In the genomic region with DNA sequence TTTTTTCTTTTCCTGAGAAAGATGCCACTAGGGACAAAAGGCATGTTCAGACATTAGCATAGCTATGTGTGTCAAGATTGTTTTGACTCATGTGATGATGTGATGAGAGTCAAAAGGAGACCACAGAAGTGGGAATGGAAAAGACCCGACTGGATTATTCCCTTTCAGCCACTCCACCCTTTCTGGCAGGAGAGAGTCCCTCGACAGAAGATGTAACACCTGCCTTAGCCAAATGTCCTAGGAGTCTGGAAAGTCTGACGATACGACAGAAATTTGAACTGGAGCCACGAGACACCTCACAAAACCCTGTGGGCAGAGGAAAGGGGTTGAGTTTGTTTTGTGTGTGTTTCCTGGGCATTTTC, we compare ENCODE assay signal across 19 cellular contexts.
A peak's percentile ranks its signal among the peaks of the same experiment; 100 is the strongest.
DNase-seq lines count a peak whose midpoint lies in the region; ATAC-seq and TF ChIP-seq lines count a peak whose summit lies in the region.
"Had no signal": no experiment of that assay in that cellular context is flagged by ENCODE, and none has a peak within 500 bp of the region (broad histone marks: within the 10 kb centered on the region; RNA-seq: fewer than 3 reads in every experiment).

No MANE protein-coding gene starts in this region.

- dilution Hi-C loops in mammary epithelial cell (cut with HindIII; ENCODE audit: low sequenced_read_pairs): no loop called here

- no TSS peak for BruUV-seq in mammary epithelial cell (replicated peaks; lab: Mats Ljungman, UMichigan)

- H3K4me2 ChIP-seq in mammary epithelial cell (ENCODE audit: insufficient read depth, low read depth, low read length): peak overlapping the region; percentile 20
- H3K4me2 ChIP-seq: KMS-11 had no signal

- H3K36me3 ChIP-seq in mammary epithelial cell (ENCODE audit: insufficient read depth, low read length) (no peaks in the 10 kb centered on the region), spleen (no peaks in the 10 kb centered on the region)
- H3K36me3 ChIP-seq: neutrophil had no signal

- in situ Hi-C loops in mammary epithelial cell (cut with MboI; ENCODE audit: low sequenced_read_pairs in 2 of 2): no loop called here

- H3K27me3 ChIP-seq in mammary epithelial cell (ENCODE audit: insufficient read depth, low read length) (no peaks in the 10 kb centered on the region), spleen (replicated peaks in 1 of 7) (no peaks in the 10 kb centered on the region)
- H3K27me3 ChIP-seq: neutrophil had no signal

- H2AFZ ChIP-seq in mammary epithelial cell (ENCODE audit: low read depth, low read length): peak overlapping the region; percentile 53

- CTCF ChIA-PET in mammary epithelial cell (lab: Charles Lee; ENCODE audit: low non-redundant PET): no interaction called here

- no peak for TF ChIP-seq CTCF in AG10803 (conservative IDR thresholded peaks at IDR 0.05; ENCODE audit: low read length)
- no peak for TF ChIP-seq CTCF in mammary epithelial cell (conservative IDR thresholded peaks at IDR 0.05 in 1 of 2, IDR thresholded peaks at IDR 0.05 in 1 of 2; ENCODE audit: extremely low read depth in 1 of 2, insufficient read depth in 1 of 2, low read depth in 1 of 2, low read length in 2 of 2)
- TF ChIP-seq CTCF in spleen (IDR thresholded peaks at IDR 0.05 in 8 of 11, conservative IDR thresholded peaks at IDR 0.05 in 3 of 11): no peak

- intact Hi-C loops in mammary epithelial cell (cut with micrococcal nuclease): no loop called here
- intact Hi-C loops in sciatic nerve (cut with DNase I): no loop called here
- intact Hi-C loops in spleen (cut with DNase I; ENCODE audit: low total_unique reads): no loop called here

- no peak overlapping the region for H3K4me3 ChIP-seq in AG10803 (ENCODE audit: low read length)
- H3K4me3 ChIP-seq in mammary epithelial cell (replicated peaks in 1 of 3; ENCODE audit: insufficient read depth in 1 of 3, low read depth in 2 of 3, low read length in 3 of 3): no peak overlapping the region
- H3K4me3 ChIP-seq in spleen: no peak overlapping the region

- H3K4me1 ChIP-seq in mammary epithelial cell (ENCODE audit: insufficient read depth, low read length): peaks cover 10% of the 10 kb centered on the region
- H3K4me1 ChIP-seq in spleen: no peaks in the 10 kb centered on the region

- H4K20me1 ChIP-seq in mammary epithelial cell (ENCODE audit: insufficient read depth, low read length): no peaks in the 10 kb centered on the region

- H3K27ac ChIP-seq in mammary epithelial cell (ENCODE audit: insufficient read depth, low read depth, low read length) (no peak overlapping the region), spleen (no peak overlapping the region)
- H3K27ac ChIP-seq: KMS-11, neutrophil had no signal

- no peaks in the 10 kb centered on the region for H3K9me3 ChIP-seq in mammary epithelial cell (replicated peaks; ENCODE audit: insufficient read depth, low read length)
- no peaks in the 10 kb centered on the region for H3K9me3 ChIP-seq in spleen
- H3K9me3 ChIP-seq: neutrophil had no signal

- peak; percentile 86 for ATAC-seq in sciatic nerve
- ATAC-seq: activated CD4-positive, alpha-beta T cell treated with anti-CD3 and anti-CD28 coated beads for 36 hours; effector memory CD8-positive, alpha-beta T cell had no signal

- 52% methylated on average over 5 of the region's 5 CpGs for WGBS in mammary epithelial cell (ENCODE audit: low coverage, missing lambda C conversion rate)
- 72 to 79% (median 77%) methylated on average over 5 of the region's 5 CpGs for WGBS in spleen, 5 donors

- H3K79me2 ChIP-seq in mammary epithelial cell (ENCODE audit: insufficient read depth, low read length): no peaks in the 10 kb centered on the region

- DNase-seq in AG10803 (ENCODE audit: low read depth) (peak; percentile 1), mammary epithelial cell (peak; percentile 72), iris pigment epithelial cell (ENCODE audit: low read depth) (peak; percentile 10), sciatic nerve (ENCODE audit: low spot score) (no peak), activated gamma-delta T cell (lab: John Stamatoyannopoulos, UW) (no peak), spleen (no peak), cerebellum (ENCODE audit: low spot score) (no peak), SK-N-DZ (ENCODE audit: low spot score) (no peak)
- DNase-seq: activated CD4-positive, alpha-beta T cell treated with anti-CD3 and anti-CD28 coated beads for 36 hours; C1 segment of cervical spinal cord; effector memory CD8-positive, alpha-beta T cell; GOT3; kidney; NCI-H1930; NK-92 treated with Interleukin-12 subunit alpha and Interleukin-12 subunit beta, amount 100 ng/mL, for 24 hours; RPMI8226; stimulated activated naive CD4-positive, alpha-beta T cell treated with Interleukin-2 at 50 U/mL for 16 hours had no signal

- H3K9ac ChIP-seq in mammary epithelial cell (ENCODE audit: insufficient read depth, low read length): no peak overlapping the region
- H3K9ac ChIP-seq: KMS-11 had no signal

- TF ChIP-seq POLR2A in spleen (IDR thresholded peaks at IDR 0.05): no peak

Comparison
In these comparisons a context has a peak if more than half of its experiments do, and no peak if none do; other contexts are left out.
1. DNase-seq: peak in AG10803 (single experiment), mammary epithelial cell (single experiment) and iris pigment epithelial cell (single experiment); none in sciatic nerve (single experiment), activated gamma-delta T cell (single experiment), spleen (single experiment), cerebellum (single experiment) and SK-N-DZ (single experiment).